28 cellular contexts compared by ENCODE assay signal in the genomic region with DNA sequence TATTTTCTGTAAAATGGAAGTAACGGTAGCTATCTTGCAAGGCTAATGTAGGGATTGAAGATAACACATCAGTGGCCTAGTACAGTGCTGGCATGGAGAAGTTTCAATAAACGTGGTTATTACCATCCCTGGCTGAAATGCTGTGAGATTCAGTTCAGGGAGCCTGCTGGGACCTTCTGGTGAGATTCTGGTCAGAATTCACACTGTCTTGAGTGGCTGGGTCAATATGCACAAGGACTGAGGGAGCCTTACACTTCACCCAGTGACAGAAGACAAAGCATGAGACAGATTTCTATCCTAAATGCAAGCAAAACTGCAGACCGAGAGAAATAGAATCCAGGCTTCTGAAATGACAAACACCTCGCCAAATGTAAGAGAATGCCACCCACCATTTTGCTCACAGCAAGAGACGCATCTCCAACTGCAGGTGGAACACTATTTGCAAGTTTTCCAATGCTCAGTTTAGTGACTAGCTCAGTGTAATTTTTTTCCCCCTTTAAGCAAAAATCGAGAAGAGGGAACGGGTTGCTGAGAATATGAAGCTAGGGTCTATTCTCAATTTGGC.
DNase-seq lines count a peak whose midpoint lies in the region; ATAC-seq and TF ChIP-seq lines count a peak whose summit lies in the region.
"Had no signal": no experiment of that assay in that cellular context is flagged by ENCODE, and none has a peak within 500 bp of the region (broad histone marks: within the 10 kb centered on the region; RNA-seq: fewer than 3 reads in every experiment).

No MANE protein-coding gene starts in this region.

- no peak overlapping the region for H3K4me3 ChIP-seq in HUES64 (ENCODE audit: low read length)
- H3K4me3 ChIP-seq: BLaER1, skin epidermis, vagina had no signal

- WGBS in HUES64 = 85% methylated on average over 5 of the region's 7 CpGs

- H3K4me1 Mint-ChIP-seq in nephron = peaks cover 63% of the 10 kb centered on the region
- H3K4me1 Mint-ChIP-seq: activated naive CD8-positive, alpha-beta T cell treated with anti-CD3 and anti-CD28 coated beads, Interleukin-2, amount 50 U/mL, for 24 hours; naive thymus-derived CD4-positive, alpha-beta T cell had no signal

- H3K9me3 Mint-ChIP-seq in nephron = no peaks in the 10 kb centered on the region
- H3K9me3 Mint-ChIP-seq: activated naive CD8-positive, alpha-beta T cell treated with anti-CD3 and anti-CD28 coated beads, Interleukin-2, amount 50 U/mL, for 24 hours; activated T-cell treated with anti-CD3 and anti-CD28 coated beads, Interleukin-2, amount 50 U/mL, for 72 hours; naive thymus-derived CD4-positive, alpha-beta T cell; stimulated activated naive B cell treated with anti-CD40 and anti-IgM and Interleukin-4, amounts not matched to agents 10 μg/mL and 1 μg/mL and 100 μg/mL, for 72 hours; T-helper 1 cell treated with Interleukin-12 subunit alpha and Interleukin-12 subunit beta and Interleukin-4 antibody, amounts not matched to agents 30 μg/mL and 1 μg/mL, for 36 hours had no signal

- H3K9ac ChIP-seq in HUES64 (ENCODE audit: low read depth, low read length) = 0 out of 2 replicates have a peak overlapping the region, but pooled peaks have one; percentile 29
- H3K9ac ChIP-seq: BLaER1 had no signal

- no peaks in the 10 kb centered on the region for H3K9me3 ChIP-seq in HUES64 (ENCODE audit: insufficient read depth, low read depth, low read length)
- H3K9me3 ChIP-seq: BLaER1, vagina had no signal

- no peak overlapping the region for H3K27ac ChIP-seq in HUES64 (ENCODE audit: low read depth, low read length)
- H3K27ac ChIP-seq: BLaER1, epithelial cell of prostate, vagina had no signal

- peaks cover 12% of the 10 kb centered on the region for H3K36me3 Mint-ChIP-seq in nephron (ENCODE audit: low read depth)
- H3K36me3 Mint-ChIP-seq: naive thymus-derived CD4-positive, alpha-beta T cell; stimulated activated naive B cell treated with anti-CD40 and anti-IgM and Interleukin-4, amounts not matched to agents 10 μg/mL and 1 μg/mL and 100 μg/mL, for 72 hours had no signal

- DNase-seq in cerebellum (ENCODE audit: low spot score) (peak; percentile 58), superior temporal gyrus (ENCODE audit: extremely low spot score) (peak; percentile 55), mucosa of gallbladder (ENCODE audit: low spot score) (no peak)
- DNase-seq: activated CD4-positive, alpha-beta T cell treated with anti-CD3 and anti-CD28 coated beads, Interleukin-2, amount 50 U/mL, for 48 hours; activated naive CD4-positive, alpha-beta T cell; activated naive CD8-positive, alpha-beta T cell treated with anti-CD3 and anti-CD28 coated beads, Interleukin-2, amount 50 U/mL, for 24 hours; activated T-cell treated with anti-CD3 and anti-CD28 coated beads, Interleukin-2, amount 50 U/mL, for 72 hours; DMS153; H7; midbrain; MM.1S; naive thymus-derived CD4-positive, alpha-beta T cell; NCI-H2029; NCI-H524 treated with DMSO at 0.1 percent for 48 hours; PC-3; stimulated activated naive B cell treated with anti-CD40 and anti-IgM and Interleukin-4, amounts not matched to agents 10 μg/mL and 1 μg/mL and 100 μg/mL, for 72 hours had no signal

- peak overlapping the region in 2 of 3 experiments; percentile 38 to 86 for H3K4me3 Mint-ChIP-seq in nephron
- H3K4me3 Mint-ChIP-seq: activated naive CD8-positive, alpha-beta T cell treated with anti-CD3 and anti-CD28 coated beads, Interleukin-2, amount 50 U/mL, for 24 hours; activated T-cell treated with anti-CD3 and anti-CD28 coated beads, Interleukin-2, amount 50 U/mL, for 72 hours; naive thymus-derived CD4-positive, alpha-beta T cell; stimulated activated naive B cell treated with anti-CD40 and anti-IgM and Interleukin-4, amounts not matched to agents 10 μg/mL and 1 μg/mL and 100 μg/mL, for 72 hours; T-helper 1 cell treated with Interleukin-12 subunit alpha and Interleukin-12 subunit beta and Interleukin-4 antibody, amounts not matched to agents 30 μg/mL and 1 μg/mL, for 36 hours had no signal

- peaks cover 3% of the 10 kb centered on the region for H3K27me3 Mint-ChIP-seq in nephron (ENCODE audit: low read depth)
- H3K27me3 Mint-ChIP-seq: activated naive CD8-positive, alpha-beta T cell treated with anti-CD3 and anti-CD28 coated beads, Interleukin-2, amount 50 U/mL, for 24 hours; naive thymus-derived CD4-positive, alpha-beta T cell; stimulated activated naive B cell treated with anti-CD40 and anti-IgM and Interleukin-4, amounts not matched to agents 10 μg/mL and 1 μg/mL and 100 μg/mL, for 72 hours had no signal

- no peaks in the 10 kb centered on the region for H3K36me3 ChIP-seq in HUES64 (ENCODE audit: insufficient read depth, low read length)
- H3K36me3 ChIP-seq: vagina had no signal

- H3K27me3 ChIP-seq in HUES64 (ENCODE audit: insufficient read depth, low read length) = no peaks in the 10 kb centered on the region
- H3K27me3 ChIP-seq: BLaER1, vagina had no signal

- TF ChIP-seq CTCF in nephron (IDR thresholded peaks at IDR 0.05; ENCODE audit: unreplicated experiment in 3 of 3) = no peak

- peak overlapping the region; percentile 87 to 99 (median 98) for H3K27ac Mint-ChIP-seq in nephron
- H3K27ac Mint-ChIP-seq: activated naive CD8-positive, alpha-beta T cell treated with anti-CD3 and anti-CD28 coated beads, Interleukin-2, amount 50 U/mL, for 24 hours; activated T-cell treated with anti-CD3 and anti-CD28 coated beads, Interleukin-2, amount 50 U/mL, for 72 hours; stimulated activated naive B cell treated with anti-CD40 and anti-IgM and Interleukin-4, amounts not matched to agents 10 μg/mL and 1 μg/mL and 100 μg/mL, for 72 hours; T-helper 1 cell treated with Interleukin-12 subunit alpha and Interleukin-12 subunit beta and Interleukin-4 antibody, amounts not matched to agents 30 μg/mL and 1 μg/mL, for 36 hours had no signal

- H3K4me1 ChIP-seq in HUES64 (ENCODE audit: insufficient read depth, low read length) = peaks cover 28% of the 10 kb centered on the region

- ATAC-seq in HG02840 (IDR thresholded peaks at IDR 0.05; ENCODE audit: low FRiP score, unreplicated experiment) = no peak
- no peak for ATAC-seq in HG03097 (IDR thresholded peaks at IDR 0.05; ENCODE audit: low FRiP score, unreplicated experiment)
- ATAC-seq: activated CD4-positive, CD25-positive, alpha-beta regulatory T cell treated with anti-CD3 and anti-CD28 coated beads, Interleukin-2, amount 50 U/mL, for 24 hours; activated naive CD8-positive, alpha-beta T cell treated with anti-CD3 and anti-CD28 coated beads, Interleukin-2, amount 50 U/mL, for 24 hours; activated T-cell treated with anti-CD3 and anti-CD28 coated beads, Interleukin-2, amount 50 U/mL, for 72 hours; HepG2; naive thymus-derived CD4-positive, alpha-beta T cell; PC-3; SK-N-SH treated with all-trans-retinoic acid at 6 μM for 48 hours; stimulated activated naive B cell treated with anti-CD40 and anti-IgM and Interleukin-4, amounts not matched to agents 10 μg/mL and 1 μg/mL and 100 μg/mL, for 72 hours had no signal
